17 cellular contexts compared by ENCODE assay signal in genomic region chr1:6917067-6917466, GRCh38.
DNase-seq lines count a peak whose midpoint lies in the region; ATAC-seq and TF ChIP-seq lines count a peak whose summit lies in the region.
"Had no signal": no experiment of that assay in that cellular context is flagged by ENCODE, and none has a peak within 500 bp of the region (broad histone marks: within the 10 kb centered on the region; RNA-seq: fewer than 3 reads in every experiment).

No MANE protein-coding gene starts in this region.

- H3K27ac Mint-ChIP-seq in activated naive CD8-positive, alpha-beta T cell treated with anti-CD3 and anti-CD28 coated beads, Interleukin-2, amount 10 ng/mL, durations not matched to agents 7 days and 5 days, result no peak overlapping the region
- H3K27ac Mint-ChIP-seq in activated naive CD8-positive, alpha-beta T cell treated with anti-CD3 and anti-CD28 coated beads for 36 hours, result no peak overlapping the region
- H3K27ac Mint-ChIP-seq in type B pancreatic cell, result peak overlapping the region; percentile 49

- ATAC-seq in activated naive CD8-positive, alpha-beta T cell treated with anti-CD3 and anti-CD28 coated beads, Interleukin-2, amount 10 ng/mL, durations not matched to agents 7 days and 5 days (ENCODE audit: low read depth), result peak; percentile 47
- ATAC-seq in HG02610 (IDR thresholded peaks at IDR 0.05; ENCODE audit: unreplicated experiment) (no peak), HG02759 (IDR thresholded peaks at IDR 0.05; ENCODE audit: unreplicated experiment) (no peak), HG02938 (IDR thresholded peaks at IDR 0.05; ENCODE audit: unreplicated experiment) (no peak)

- H3K4me3 Mint-ChIP-seq in activated naive CD8-positive, alpha-beta T cell treated with anti-CD3 and anti-CD28 coated beads, Interleukin-2, amount 10 ng/mL, durations not matched to agents 7 days and 5 days, result no peak overlapping the region
- no peak overlapping the region for H3K4me3 Mint-ChIP-seq in activated naive CD8-positive, alpha-beta T cell treated with anti-CD3 and anti-CD28 coated beads for 36 hours
- no peak overlapping the region for H3K4me3 Mint-ChIP-seq in type B pancreatic cell
- H3K4me3 Mint-ChIP-seq: CD14-positive monocyte, H9 had no signal

- H3K27me3 Mint-ChIP-seq in activated naive CD8-positive, alpha-beta T cell treated with anti-CD3 and anti-CD28 coated beads, Interleukin-2, amount 10 ng/mL, durations not matched to agents 7 days and 5 days, result peaks cover 10% of the 10 kb centered on the region
- peaks cover 42% of the 10 kb centered on the region for H3K27me3 Mint-ChIP-seq in activated naive CD8-positive, alpha-beta T cell treated with anti-CD3 and anti-CD28 coated beads for 36 hours
- H3K27me3 Mint-ChIP-seq in type B pancreatic cell, result peaks cover 6% of the 10 kb centered on the region

- DNase-seq in activated naive CD8-positive, alpha-beta T cell treated with anti-CD3 and anti-CD28 coated beads, Interleukin-2, amount 10 ng/mL, durations not matched to agents 7 days and 5 days, result no peak
- DNase-seq in activated naive CD8-positive, alpha-beta T cell treated with anti-CD3 and anti-CD28 coated beads for 36 hours, result no peak
- peak; percentile 30 for DNase-seq in UCSD-AML1 (lab: John Stamatoyannopoulos, UW; ENCODE audit: unreplicated experiment)
- peak; percentile 2 for DNase-seq in mesenteric fat pad (ENCODE audit: low spot score)
- DNase-seq in type B pancreatic cell (ENCODE audit: extremely low spot score, unreplicated experiment), result no peak
- DNase-seq: Caco-2, H9, Kasumi-1, NCI-H1417, NCI-H2029, NCI-H2171 treated with DMSO at 0.1 percent for 48 hours, NCI-H82, SHP77 treated with DMSO at 0.1 percent for 48 hours had no signal

- H3K9me3 Mint-ChIP-seq in activated naive CD8-positive, alpha-beta T cell treated with anti-CD3 and anti-CD28 coated beads, Interleukin-2, amount 10 ng/mL, durations not matched to agents 7 days and 5 days, result peaks cover 1% of the 10 kb centered on the region
- H3K9me3 Mint-ChIP-seq in activated naive CD8-positive, alpha-beta T cell treated with anti-CD3 and anti-CD28 coated beads for 36 hours, result peaks cover 11% of the 10 kb centered on the region
- peaks cover 10% of the 10 kb centered on the region for H3K9me3 Mint-ChIP-seq in type B pancreatic cell

- no peaks in the 10 kb centered on the region for H3K36me3 Mint-ChIP-seq in activated naive CD8-positive, alpha-beta T cell treated with anti-CD3 and anti-CD28 coated beads, Interleukin-2, amount 10 ng/mL, durations not matched to agents 7 days and 5 days
- peaks cover 1% of the 10 kb centered on the region for H3K36me3 Mint-ChIP-seq in activated naive CD8-positive, alpha-beta T cell treated with anti-CD3 and anti-CD28 coated beads for 36 hours
- no peaks in the 10 kb centered on the region for H3K36me3 Mint-ChIP-seq in type B pancreatic cell
- H3K36me3 Mint-ChIP-seq: CD14-positive monocyte had no signal

- POLR2A ChIA-PET in activated naive CD8-positive, alpha-beta T cell treated with anti-CD3 and anti-CD28 coated beads, Interleukin-2, amount 10 ng/mL, durations not matched to agents 7 days and 5 days (lab: Charles Lee), result interaction anchor here (0.5 to 0.6 kb wide), 2 partner anchors 120 to 173 kb away, joined by 3 read pairs; no protein-coding TSS in a partner anchor

- no peak for TF ChIP-seq CTCF in type B pancreatic cell (conservative IDR thresholded peaks at IDR 0.05)

- peaks cover 9% of the 10 kb centered on the region for H3K4me1 Mint-ChIP-seq in activated naive CD8-positive, alpha-beta T cell treated with anti-CD3 and anti-CD28 coated beads, Interleukin-2, amount 10 ng/mL, durations not matched to agents 7 days and 5 days
- peaks cover 2% of the 10 kb centered on the region for H3K4me1 Mint-ChIP-seq in activated naive CD8-positive, alpha-beta T cell treated with anti-CD3 and anti-CD28 coated beads for 36 hours
- H3K4me1 Mint-ChIP-seq in type B pancreatic cell (ENCODE audit: unreplicated experiment), result peaks cover 6% of the 10 kb centered on the region

Comparison
In these comparisons a context has a peak if more than half of its experiments do, and no peak if none do; other contexts are left out.
1. DNase-seq: peak in UCSD-AML1 (single experiment) and mesenteric fat pad (single experiment); none in activated naive CD8-positive, alpha-beta T cell treated with anti-CD3 and anti-CD28 coated beads, Interleukin-2, amount 10 ng/mL, durations not matched to agents 7 days and 5 days (single experiment), activated naive CD8-positive, alpha-beta T cell treated with anti-CD3 and anti-CD28 coated beads for 36 hours (single experiment) and type B pancreatic cell (single experiment).